In the genomic region with DNA sequence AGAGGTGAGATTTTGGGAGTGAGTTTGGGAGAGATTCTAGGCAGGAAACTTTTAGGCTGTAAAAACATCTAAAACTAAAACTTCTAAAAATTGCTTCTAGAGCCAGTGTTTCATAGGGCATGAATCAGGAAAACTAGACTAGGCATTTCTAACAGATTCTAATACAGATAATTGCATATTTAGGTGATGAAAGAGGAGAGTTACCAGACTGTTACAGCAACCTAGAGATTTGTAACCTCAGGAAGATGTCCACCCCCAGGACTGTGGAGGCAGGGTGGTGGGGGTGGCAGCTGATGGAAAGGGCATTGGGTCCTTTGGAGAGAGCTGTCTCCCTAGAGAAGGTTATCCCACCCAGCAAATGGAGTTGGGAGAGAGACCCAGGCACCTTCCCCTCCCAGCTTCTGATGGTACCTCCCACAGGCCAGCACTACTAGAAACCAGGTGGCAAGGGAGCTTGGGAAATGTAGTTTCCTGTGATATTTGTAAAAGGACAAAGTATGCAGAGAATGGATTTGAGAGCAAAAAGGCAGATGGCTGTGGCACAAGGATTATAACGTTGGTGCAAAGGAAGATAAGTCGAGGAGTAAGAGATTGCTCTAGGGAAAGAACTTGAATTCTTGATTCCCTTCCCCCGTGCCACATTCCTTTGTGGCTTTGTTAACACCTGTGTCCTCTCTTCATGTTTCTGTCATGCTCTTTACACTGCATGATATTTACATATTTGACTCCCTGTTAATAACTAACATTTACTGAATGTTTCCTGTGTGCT, we compare ENCODE assay signal across 10 cellular contexts.
DNase-seq lines count a peak whose midpoint lies in the region; ATAC-seq and TF ChIP-seq lines count a peak whose summit lies in the region.
"Had no signal": no experiment of that assay in that cellular context is flagged by ENCODE, and none has a peak within 500 bp of the region (broad histone marks: within the 10 kb centered on the region; RNA-seq: fewer than 3 reads in every experiment).

No MANE protein-coding gene starts in this region.

- H3K4me2 ChIP-seq in OCI-LY7 (ENCODE audit: low read length) = peak overlapping the region; percentile 13; the same call in 1 of the 2 replicates
- H3K4me2 ChIP-seq in mesendoderm (ENCODE audit: low read length) = no peak overlapping the region

- H3K4me3 ChIP-seq in OCI-LY7 (ENCODE audit: low read depth, low read length, poor library complexity, severe bottlenecking) (no peak overlapping the region), mesendoderm (ENCODE audit: low read length) (no peak overlapping the region), MG63 (no peak overlapping the region)
- H3K4me3 ChIP-seq: thoracic aorta had no signal

- no TSS peak for BruUV-seq in OCI-LY7 (replicated peaks; lab: Mats Ljungman, UMichigan)

- no peak overlapping the region for H3K4ac ChIP-seq in mesendoderm (ENCODE audit: low read depth, low read length)

- no peak overlapping the region for H2AK5ac ChIP-seq in mesendoderm (ENCODE audit: low read length)

- H3K27ac ChIP-seq in OCI-LY7 (ENCODE audit: low read depth, low read length, poor library complexity, severe bottlenecking) (no peak overlapping the region), mesendoderm (ENCODE audit: low read depth, low read length) (no peak overlapping the region)
- H3K27ac ChIP-seq: thoracic aorta had no signal

- no peak overlapping the region for H2BK15ac ChIP-seq in mesendoderm (replicated peaks; ENCODE audit: low read depth)

- peaks cover 22% of the 10 kb centered on the region for H3K4me1 ChIP-seq in OCI-LY7 (ENCODE audit: insufficient read depth, low read length, poor library complexity, severe bottlenecking)
- no peaks in the 10 kb centered on the region for H3K4me1 ChIP-seq in mesendoderm (ENCODE audit: control insufficient read depth, low read depth, low read length)

- H2BK5ac ChIP-seq in mesendoderm (ENCODE audit: low read length) = no peak overlapping the region

- no peak overlapping the region for H3K23ac ChIP-seq in mesendoderm (ENCODE audit: low read length)

- H3K9me3 ChIP-seq in OCI-LY7 (ENCODE audit: low read length) (no peaks in the 10 kb centered on the region), MG63 (no peaks in the 10 kb centered on the region)
- H3K9me3 ChIP-seq: thoracic aorta had no signal

- H4K20me1 ChIP-seq in OCI-LY7 (ENCODE audit: insufficient read depth, low read length) = peaks cover 10% of the 10 kb centered on the region; the same call in 1 of the 2 replicates

- CTCF ChIA-PET in OCI-LY7 (lab: Charles Lee; ENCODE audit: unreplicated experiment) = no interaction called here

- no CpG with 5 or more reads among the region's 3 CpGs for WGBS in mesendoderm (ENCODE audit: extremely low coverage, insufficient coverage, low lambda C conversion rate)

- H3K36me3 ChIP-seq in OCI-LY7 (ENCODE audit: insufficient read depth, low read length) (no peaks in the 10 kb centered on the region), mesendoderm (ENCODE audit: control insufficient read depth, insufficient read depth, low read length) (no peaks in the 10 kb centered on the region), MG63 (no peaks in the 10 kb centered on the region)
- H3K36me3 ChIP-seq: thoracic aorta had no signal

- DNase-seq in OCI-LY7 (ENCODE audit: low spot score) = peak; percentile 13
- peak; percentile 54 for DNase-seq in mesendoderm
- no peak for DNase-seq in HCEC 1CT
- DNase-seq in cerebellar nuclear complex (lab: John Stamatoyannopoulos, UW) = no peak
- no peak for DNase-seq in cardiac septum (ENCODE audit: low spot score)
- DNase-seq in MG63 = no peak
- DNase-seq: activated CD4-positive, alpha-beta T cell treated with anti-CD3 and anti-CD28 coated beads for 1 hour had no signal

- no peak overlapping the region for H4K5ac ChIP-seq in mesendoderm (ENCODE audit: low read length)

- peaks cover 33% of the 10 kb centered on the region for H3K79me1 ChIP-seq in mesendoderm (ENCODE audit: low read length)

- no peak overlapping the region for H3K9ac ChIP-seq in mesendoderm (ENCODE audit: low read length)

- no peak for TF ChIP-seq CTCF in OCI-LY7 (conservative IDR thresholded peaks at IDR 0.05; ENCODE audit: low read length)

- H3K18ac ChIP-seq in mesendoderm (ENCODE audit: low read length) = no peak overlapping the region

- H3K27me3 ChIP-seq in mesendoderm (ENCODE audit: insufficient read depth, low read length, poor library complexity) = no peaks in the 10 kb centered on the region
- H3K27me3 ChIP-seq in MG63 = no peaks in the 10 kb centered on the region

- no peak overlapping the region for H2BK120ac ChIP-seq in mesendoderm (ENCODE audit: low read depth, low read length)

- no peak overlapping the region for H3K56ac ChIP-seq in mesendoderm (ENCODE audit: low read length)

- POLR2A ChIA-PET in OCI-LY7 (lab: Charles Lee) = interaction anchor here (1.3 to 1.4 kb wide), 3 partner anchors 12 to 233 kb away, joined by 3 to 6 read pairs (median 4); no protein-coding TSS in a partner anchor

- intact Hi-C loops in OCI-LY7 (cut with micrococcal nuclease; ENCODE audit: unreplicated experiment) (no loop called here), cardiac septum (cut with DNase I) (no loop called here)

- no peak overlapping the region for H4K8ac ChIP-seq in mesendoderm (ENCODE audit: low read depth, low read length)

- peaks cover 10% of the 10 kb centered on the region; the same call in 1 of the 2 replicates for H3K79me2 ChIP-seq in OCI-LY7 (ENCODE audit: insufficient read depth, low read depth, low read length)
- H3K79me2 ChIP-seq in mesendoderm (ENCODE audit: control insufficient read depth, insufficient read depth, low read length) = peaks cover 12% of the 10 kb centered on the region

- H2AFZ ChIP-seq in OCI-LY7 (ENCODE audit: low read length) = no peak overlapping the region

- H3K9me2 ChIP-seq in OCI-LY7 (ENCODE audit: insufficient read depth, low read length) = no peaks in the 10 kb centered on the region

- peak; percentile 79 for ATAC-seq in GM18861 (IDR thresholded peaks at IDR 0.05; ENCODE audit: unreplicated experiment)
- peak; percentile 42 for ATAC-seq in HG02610 (IDR thresholded peaks at IDR 0.05; ENCODE audit: unreplicated experiment)

Comparison
In these comparisons a context has a peak if more than half of its experiments do, and no peak if none do; other contexts are left out.
1. DNase-seq: peak in OCI-LY7 (single experiment) and mesendoderm (single experiment); none in HCEC 1CT (single experiment), cerebellar nuclear complex (0 of 2), cardiac septum (single experiment) and MG63 (single experiment).